ENCODE assay signal across 10 cellular contexts in the genomic region with DNA sequence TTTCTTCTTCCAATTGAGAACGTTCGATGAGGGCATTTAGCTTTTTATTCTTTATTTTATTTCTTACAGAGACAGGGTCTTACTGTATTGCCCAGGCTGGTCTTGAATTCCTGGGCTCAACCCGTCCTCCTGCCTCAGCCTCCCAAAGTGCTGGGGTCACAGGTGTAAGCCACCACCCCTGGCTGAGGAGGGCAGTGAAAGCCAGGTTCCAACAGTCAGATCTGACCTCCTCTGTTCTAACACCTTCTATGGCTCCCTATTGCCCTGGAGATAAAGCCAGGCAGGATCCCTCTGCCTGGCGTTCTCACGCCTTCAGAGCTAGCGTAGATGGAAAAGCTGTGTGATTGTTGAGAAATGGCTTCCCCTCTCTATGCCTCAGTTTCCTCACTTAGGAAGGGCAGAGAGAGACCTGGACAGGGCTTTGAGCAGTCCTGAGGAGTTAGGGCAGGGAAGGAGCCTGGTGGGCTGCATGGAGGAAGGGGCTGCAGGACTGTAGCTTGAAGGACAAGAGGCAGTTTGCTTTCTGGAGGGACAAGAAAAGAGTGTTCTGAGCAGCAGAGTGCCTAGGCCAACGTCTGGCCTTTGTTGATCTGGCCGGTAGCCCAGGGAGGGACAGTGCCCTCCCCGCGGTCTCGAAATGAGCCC. TPM values are rescaled to one million over a fixed set of nuclear protein-coding genes. Genes with fewer than 3 reads are reported as not detected.
DNase-seq lines count a peak whose midpoint lies in the region; ATAC-seq and TF ChIP-seq lines count a peak whose summit lies in the region.
"Had no signal": no experiment of that assay in that cellular context is flagged by ENCODE, and none has a peak within 500 bp of the region (broad histone marks: within the 10 kb centered on the region; RNA-seq: fewer than 3 reads in every experiment).

No MANE protein-coding gene starts in this region.

- no peaks in the 10 kb centered on the region for H3K27me3 Mint-ChIP-seq in CD4-positive, alpha-beta memory T cell
- H3K27me3 Mint-ChIP-seq in activated naive CD8-positive, alpha-beta T cell treated with anti-CD3 and anti-CD28 coated beads for 36 hours, result no peaks in the 10 kb centered on the region

- DNase-seq in CD4-positive, alpha-beta memory T cell, result no peak
- DNase-seq in activated naive CD8-positive, alpha-beta T cell treated with anti-CD3 and anti-CD28 coated beads for 36 hours, result no peak
- DNase-seq in heart left ventricle (no peak), hepatocyte (ENCODE audit: low spot score) (no peak)
- DNase-seq: activated effector memory CD4-positive, alpha-beta T cell treated with Interleukin-2 at 50 U/mL for 16 hours; gastrocnemius medialis; left ventricle myocardium inferior; T1000 had no signal

- H3K27ac ChIP-seq in CD4-positive, alpha-beta memory T cell (ENCODE audit: low read depth, low read length), result peak overlapping the region; percentile 31
- no peak overlapping the region for H3K27ac ChIP-seq in heart left ventricle
- H3K27ac ChIP-seq in hepatocyte, result no peak overlapping the region
- H3K27ac ChIP-seq: gastrocnemius medialis, left ventricle myocardium inferior had no signal

- H3K4me3 Mint-ChIP-seq in CD4-positive, alpha-beta memory T cell, result peak overlapping the region; percentile 11 to 87 (median 75)
- H3K4me3 Mint-ChIP-seq in activated naive CD8-positive, alpha-beta T cell treated with anti-CD3 and anti-CD28 coated beads for 36 hours, result peak overlapping the region; percentile 79

- no peak overlapping the region for H3K4me2 ChIP-seq in hepatocyte

- peak overlapping the region; percentile 83 to 95 (median 91) for H3K27ac Mint-ChIP-seq in CD4-positive, alpha-beta memory T cell
- H3K27ac Mint-ChIP-seq in activated naive CD8-positive, alpha-beta T cell treated with anti-CD3 and anti-CD28 coated beads for 36 hours, result peak overlapping the region; percentile 89
- H3K27ac Mint-ChIP-seq: progenitor cell of endocrine pancreas had no signal

- no peak overlapping the region for H2AFZ ChIP-seq in hepatocyte

- CTCF ChIA-PET in CD4-positive, alpha-beta memory T cell (lab: Charles Lee; ENCODE audit: partially characterized antibody), result interaction anchor here (0.6 to 1.8 kb wide), 3 partner anchors 9 to 140 kb away, joined by 5 to 6 read pairs (median 5); no protein-coding TSS in a partner anchor

- POLR2A ChIA-PET in CD4-positive, alpha-beta memory T cell (lab: Charles Lee; ENCODE audit: partially characterized antibody), result interaction anchor here (0.5 to 57.1 kb wide), 5 partner anchors 9 to 64 kb away, joined by 3 to 3893 read pairs (median 1029); partner anchors contain the start of genes ABCA7, ARHGAP45, CNN2 and GPX4

- ATAC-seq in heart left ventricle, result no peak
- ATAC-seq: gastrocnemius medialis, HCT116 had no signal

- H3K36me3 ChIP-seq in CD4-positive, alpha-beta memory T cell (ENCODE audit: insufficient read depth, low read length), result peaks cover 44% of the 10 kb centered on the region
- H3K36me3 ChIP-seq in heart left ventricle, result peaks cover 0 to 42% (median 0%) of the 10 kb centered on the region in 9 donors
- H3K36me3 ChIP-seq in hepatocyte (replicated peaks; ENCODE audit: insufficient read depth, low read depth), result no peaks in the 10 kb centered on the region
- H3K36me3 ChIP-seq: gastrocnemius medialis, left ventricle myocardium inferior had no signal

- H3K4me3 ChIP-seq in CD4-positive, alpha-beta memory T cell (ENCODE audit: low read length in 2 of 2), result no peak overlapping the region
- H3K4me3 ChIP-seq in heart left ventricle (no peak overlapping the region), hepatocyte (no peak overlapping the region)
- H3K4me3 ChIP-seq: gastrocnemius medialis had no signal

- H3K4me1 Mint-ChIP-seq in CD4-positive, alpha-beta memory T cell, result peaks cover 34 to 66% (median 51%) of the 10 kb centered on the region in 4 donors
- H3K4me1 Mint-ChIP-seq in activated naive CD8-positive, alpha-beta T cell treated with anti-CD3 and anti-CD28 coated beads for 36 hours, result peaks cover 50% of the 10 kb centered on the region

- H3K4me1 ChIP-seq in CD4-positive, alpha-beta memory T cell (ENCODE audit: insufficient read depth, low read length), result peaks cover 79% of the 10 kb centered on the region
- H3K4me1 ChIP-seq in heart left ventricle (peaks cover 0 to 73% (median 6%) of the 10 kb centered on the region in 12 donors), hepatocyte (ENCODE audit: insufficient read depth) (no peaks in the 10 kb centered on the region)

- peaks cover 0 to 8% (median 0%) of the 10 kb centered on the region in 8 donors for H3K9me3 Mint-ChIP-seq in CD4-positive, alpha-beta memory T cell
- H3K9me3 Mint-ChIP-seq in activated naive CD8-positive, alpha-beta T cell treated with anti-CD3 and anti-CD28 coated beads for 36 hours, result no peaks in the 10 kb centered on the region

- H3K9me3 ChIP-seq in CD4-positive, alpha-beta memory T cell (ENCODE audit: control insufficient read depth in 1 of 2, low read length in 2 of 2), result no peaks in the 10 kb centered on the region
- H3K9me3 ChIP-seq in heart left ventricle, result no peaks in the 10 kb centered on the region
- no peaks in the 10 kb centered on the region for H3K9me3 ChIP-seq in hepatocyte (ENCODE audit: low read depth)
- H3K9me3 ChIP-seq: gastrocnemius medialis, left ventricle myocardium inferior had no signal

- no peaks in the 10 kb centered on the region for H4K20me1 ChIP-seq in hepatocyte (ENCODE audit: insufficient read depth, poor library complexity, severe bottlenecking)

- H3K36me3 Mint-ChIP-seq in CD4-positive, alpha-beta memory T cell, result peaks cover 39 to 47% of the 10 kb centered on the region in 2 donors
- peaks cover 57% of the 10 kb centered on the region for H3K36me3 Mint-ChIP-seq in activated naive CD8-positive, alpha-beta T cell treated with anti-CD3 and anti-CD28 coated beads for 36 hours

- TF ChIP-seq POLR2A in heart left ventricle (IDR thresholded peaks at IDR 0.05), result no peak

- H3K79me2 ChIP-seq in hepatocyte, result no peaks in the 10 kb centered on the region

- TF ChIP-seq CTCF in heart left ventricle (IDR thresholded peaks at IDR 0.05) (no peak), hepatocyte (IDR thresholded peaks at IDR 0.05; ENCODE audit: poor library complexity) (no peak)

- WGBS in heart left ventricle, 4 donors, result 82 to 93% (median 86%) methylated on average over 11 of the region's 11 CpGs
- WGBS in hepatocyte (ENCODE audit: low lambda C conversion rate, missing lambda C conversion rate), result 94% methylated on average over 11 of the region's 11 CpGs

- no peaks in the 10 kb centered on the region for H3K9me2 ChIP-seq in hepatocyte (replicated peaks; ENCODE audit: insufficient read depth)

- intact Hi-C loops in CD4-positive, alpha-beta memory T cell (cut with micrococcal nuclease), result no loop called here
- intact Hi-C loops in heart left ventricle (cut with DNase I), result no loop called here

- no peaks in the 10 kb centered on the region for H3K27me3 ChIP-seq in CD4-positive, alpha-beta memory T cell (ENCODE audit: insufficient read depth, low read length)
- H3K27me3 ChIP-seq in heart left ventricle (peaks cover 20 to 54% (median 37%) of the 10 kb centered on the region in 9 donors), hepatocyte (peaks cover 42% of the 10 kb centered on the region)

RNA-seq across cellular contexts. Expression of gene ARHGAP45, which starts 5.5 kb away (rescaled TPM):
- total RNA-seq in CD4-positive, alpha-beta memory T cell, result 100 to 1,000 TPM; 834 to 836 TPM
- polyA plus RNA-seq in CD4-positive, alpha-beta memory T cell, result 100 to 1,000 TPM; 222 to 501 TPM
- 100 to 1,000 TPM; 113 to 122 TPM for total RNA-seq in activated naive CD8-positive, alpha-beta T cell treated with anti-CD3 and anti-CD28 coated beads for 36 hours
- total RNA-seq in heart left ventricle, result 10 to 100 TPM in 3 of 9 donors, 1 to 10 TPM in 6; 1.6 to 38.2 (median 5.1) TPM
- 1 to 10 TPM; 4.1 to 4.7 TPM for polyA plus RNA-seq in heart left ventricle
- 11.0 and 12.9 TPM in 2 replicates for total RNA-seq in hepatocyte
- 16.0 and 18.3 TPM in 2 replicates for polyA plus RNA-seq in hepatocyte

RNA-seq across cellular contexts. Expression of gene POLR2E, which starts 22.7 kb away (rescaled TPM):
- 10 to 100 TPM; 76.0 to 80.0 TPM for total RNA-seq in CD4-positive, alpha-beta memory T cell
- polyA plus RNA-seq in CD4-positive, alpha-beta memory T cell, result 100 to 1,000 TPM; 167 to 197 TPM
- total RNA-seq in activated naive CD8-positive, alpha-beta T cell treated with anti-CD3 and anti-CD28 coated beads for 36 hours, result 100 to 1,000 TPM; 290 to 291 TPM
- total RNA-seq in heart left ventricle (100 to 1,000 TPM; 116 to 220 (median 139) TPM), hepatocyte (126 and 170 TPM in 2 replicates)
- polyA plus RNA-seq in heart left ventricle (100 to 1,000 TPM; 161 to 209 TPM), hepatocyte (326 and 328 TPM in 2 replicates)

RNA-seq across cellular contexts. Expression of gene GPX4, which starts 31.3 kb away (rescaled TPM):
- 100 to 1,000 TPM; 210 to 220 TPM for total RNA-seq in CD4-positive, alpha-beta memory T cell
- polyA plus RNA-seq in CD4-positive, alpha-beta memory T cell, result 100 to 1,000 TPM; 399 to 406 TPM
- total RNA-seq in activated naive CD8-positive, alpha-beta T cell treated with anti-CD3 and anti-CD28 coated beads for 36 hours, result 100 to 1,000 TPM; 225 to 231 TPM
- total RNA-seq in heart left ventricle, result 100 to 1,000 TPM; 251 to 590 (median 289) TPM
- polyA plus RNA-seq in heart left ventricle, result 100 to 1,000 TPM; 377 to 558 TPM
- total RNA-seq in hepatocyte, result 524 and 539 TPM in 2 replicates
- 729 and 735 TPM in 2 replicates for polyA plus RNA-seq in hepatocyte

RNA-seq across cellular contexts. Expression of gene ABCA7, which starts 32.6 kb away (rescaled TPM):
- 100 to 1,000 TPM; 313 to 319 TPM for total RNA-seq in CD4-positive, alpha-beta memory T cell
- 10 to 100 TPM; 10.7 to 11.2 TPM for polyA plus RNA-seq in CD4-positive, alpha-beta memory T cell
- 10 to 100 TPM in 1 of 2 experiments, 1 to 10 TPM in 1; 9.8 to 11.2 TPM for total RNA-seq in activated naive CD8-positive, alpha-beta T cell treated with anti-CD3 and anti-CD28 coated beads for 36 hours
- total RNA-seq in heart left ventricle (10 to 100 TPM in 4 of 9 donors, 1 to 10 TPM in 5; 5.9 to 12.4 (median 9.2) TPM), hepatocyte (8.2 and 17.8 TPM in 2 replicates)
- polyA plus RNA-seq in heart left ventricle (1 to 10 TPM; 2.9 to 8.8 TPM), hepatocyte (26.8 and 38.1 TPM in 2 replicates)

RNA-seq across cellular contexts. Expression of gene CNN2, which starts 46.1 kb away (rescaled TPM):
- total RNA-seq in CD4-positive, alpha-beta memory T cell, result 100 to 1,000 TPM; 263 to 266 TPM
- 100 to 1,000 TPM; 444 to 632 TPM for polyA plus RNA-seq in CD4-positive, alpha-beta memory T cell
- total RNA-seq in activated naive CD8-positive, alpha-beta T cell treated with anti-CD3 and anti-CD28 coated beads for 36 hours, result 10 to 100 TPM; 76.0 to 80.5 TPM
- total RNA-seq in heart left ventricle (10 to 100 TPM; 26.2 to 98.5 (median 61.6) TPM), hepatocyte (88.5 and 115 TPM in 2 replicates)
- polyA plus RNA-seq in heart left ventricle (10 to 100 TPM; 43.8 to 45.3 TPM), hepatocyte (229 and 247 TPM in 2 replicates)

Comparison
In these comparisons a context has a peak if more than half of its experiments do, and no peak if none do; other contexts are left out.
1. RNA of gene ARHGAP45, which starts 5.5 kb away (total RNA-seq): 834 to 836 TPM in CD4-positive, alpha-beta memory T cell; 113 to 122 TPM in activated naive CD8-positive, alpha-beta T cell treated with anti-CD3 and anti-CD28 coated beads for 36 hours, 11.0 to 12.9 TPM in hepatocyte and 1.6 to 38.2 TPM in heart left ventricle; every median in the first group is over 4 times any median in the second.